8 cellular contexts compared by ENCODE assay signal in genomic region chr18:80245781-80246655, GRCh38. TPM values are rescaled to one million over a fixed set of nuclear protein-coding genes. Genes with fewer than 3 reads are reported as not detected.
DNase-seq lines count a peak whose midpoint lies in the region; ATAC-seq and TF ChIP-seq lines count a peak whose summit lies in the region.

No MANE protein-coding gene starts in this region.

- H3K27me3 ChIP-seq in mesendoderm (ENCODE audit: insufficient read depth, low read length, poor library complexity) = no peaks in the 10 kb centered on the region

- no TSS peak for BruUV-seq in MCF 10A (replicated peaks; lab: Mats Ljungman, UMichigan)

- no peak overlapping the region for H2BK120ac ChIP-seq in mesendoderm (ENCODE audit: low read depth, low read length)

- intact Hi-C loops in MCF 10A (cut with micrococcal nuclease) = no loop called here

- TF ChIP-seq CTCF in AG10803 (conservative IDR thresholded peaks at IDR 0.05; ENCODE audit: low read length) (no peak), LNCaP clone FGC (IDR thresholded peaks at IDR 0.05; ENCODE audit: control insufficient read depth, extremely low read depth, insufficient read depth) (no peak), MCF 10A (IDR thresholded peaks at IDR 0.05; ENCODE audit: unreplicated experiment) (no peak)

- H3K27me3 Mint-ChIP-seq in MCF 10A (ENCODE audit: insufficient read depth, unreplicated experiment) = no peaks in the 10 kb centered on the region

- H3K4ac ChIP-seq in mesendoderm (ENCODE audit: low read depth, low read length) = no peak overlapping the region

- no peak overlapping the region for H3K23ac ChIP-seq in mesendoderm (ENCODE audit: low read length)

- ATAC-seq in GM21515 (IDR thresholded peaks at IDR 0.05; ENCODE audit: unreplicated experiment) = no peak
- no peak for ATAC-seq in HG02763 (IDR thresholded peaks at IDR 0.05; ENCODE audit: unreplicated experiment)
- ATAC-seq in HG02870 (IDR thresholded peaks at IDR 0.05; ENCODE audit: unreplicated experiment) = no peak

- H3K4me3 Mint-ChIP-seq in MCF 10A (ENCODE audit: unreplicated experiment) = peak overlapping the region; percentile 74

- WGBS in mesendoderm (ENCODE audit: extremely low coverage, insufficient coverage, low lambda C conversion rate) = no CpG with 5 or more reads among the region's 54 CpGs

- H3K79me1 ChIP-seq in mesendoderm (ENCODE audit: low read length) = peaks cover 2% of the 10 kb centered on the region

- H3K56ac ChIP-seq in mesendoderm (ENCODE audit: low read length) = peak overlapping the region; percentile 35

- no peak overlapping the region for H3K27ac ChIP-seq in mesendoderm (ENCODE audit: low read depth, low read length)

- no peaks in the 10 kb centered on the region for H3K9me3 Mint-ChIP-seq in MCF 10A (ENCODE audit: unreplicated experiment)

- H3K4me1 Mint-ChIP-seq in MCF 10A (ENCODE audit: insufficient read depth, unreplicated experiment) = peaks cover 27% of the 10 kb centered on the region

- POLR2A ChIA-PET in MCF 10A (lab: Yijun Ruan, JAX) = interaction anchor here (0.6 to 1.8 kb wide), 4 partner anchors 12 to 568 kb away, joined by 3 to 6 read pairs (median 4); no protein-coding TSS in a partner anchor

- no peak overlapping the region for H4K5ac ChIP-seq in mesendoderm (ENCODE audit: low read length)

- H3K18ac ChIP-seq in mesendoderm (ENCODE audit: low read length) = no peak overlapping the region

- H3K36me3 ChIP-seq in mesendoderm (ENCODE audit: control insufficient read depth, insufficient read depth, low read length) = no peaks in the 10 kb centered on the region

- peak overlapping the region; percentile 62 for H3K4me2 ChIP-seq in mesendoderm (ENCODE audit: low read length)

- H2AK5ac ChIP-seq in mesendoderm (ENCODE audit: low read length) = no peak overlapping the region

- CTCF ChIA-PET in MCF 10A (lab: Yijun Ruan, JAX) = interaction anchor here (3.3 kb wide), 1 partner anchor 75 kb away, joined by 16 read pairs; no protein-coding TSS in a partner anchor

- H2BK15ac ChIP-seq in mesendoderm (replicated peaks; ENCODE audit: low read depth) = no peak overlapping the region

- no peak overlapping the region for H3K27ac Mint-ChIP-seq in MCF 10A (ENCODE audit: low read depth, unreplicated experiment)

- no peaks in the 10 kb centered on the region for H3K79me2 ChIP-seq in mesendoderm (ENCODE audit: control insufficient read depth, insufficient read depth, low read length)

- H2BK5ac ChIP-seq in mesendoderm (ENCODE audit: low read length) = no peak overlapping the region

- H4K8ac ChIP-seq in mesendoderm (ENCODE audit: low read depth, low read length) = no peak overlapping the region

- H3K4me3 ChIP-seq in AG10803 (ENCODE audit: low read length) (peak overlapping the region; percentile 64), LNCaP clone FGC (ENCODE audit: low read depth, low read length) (peak overlapping the region; percentile 68), mesendoderm (ENCODE audit: low read length) (peak overlapping the region; percentile 34)

- DNase-seq in AG10803 (ENCODE audit: low read depth) (no peak), LNCaP clone FGC (ENCODE audit: low read depth) (no peak), MCF 10A (ENCODE audit: unreplicated experiment) (peak; percentile 51), mesendoderm (peak; percentile 36)
- no peak for DNase-seq in stimulated activated CD4-positive, alpha-beta T cell treated with anti-CD3 and anti-CD28 coated beads, Interleukin-2, amount 100 ng/mL, for 24 hours

- H3K9ac ChIP-seq in mesendoderm (ENCODE audit: low read length) = peak overlapping the region; percentile 28

- no peaks in the 10 kb centered on the region for H3K36me3 Mint-ChIP-seq in MCF 10A (ENCODE audit: insufficient read depth, unreplicated experiment)

- no peaks in the 10 kb centered on the region for H3K4me1 ChIP-seq in mesendoderm (ENCODE audit: control insufficient read depth, low read depth, low read length)

RNA-seq across cellular contexts. Expression of gene PARD6G, which starts 1.3 kb away (rescaled TPM):
- total RNA-seq in MCF 10A (2022) = 8.1 and 8.2 TPM in 2 replicates
- polyA plus RNA-seq in mesendoderm (2013, experiment 1 of 2) = 8.3 TPM
- polyA plus RNA-seq in mesendoderm (2013, experiment 2 of 2) = 8.5 TPM

Comparison
In these comparisons a context has a peak if more than half of its experiments do, and no peak if none do; other contexts are left out.
1. DNase-seq: peak in MCF 10A (single experiment) and mesendoderm (single experiment); none in AG10803 (single experiment), LNCaP clone FGC (single experiment) and stimulated activated CD4-positive, alpha-beta T cell treated with anti-CD3 and anti-CD28 coated beads, Interleukin-2, amount 100 ng/mL, for 24 hours (0 of 2).
2. Peak in every context shown above with its lines, with median percentiles within 50 percentile points of each other: H3K4me3 ChIP-seq.